15 cellular contexts compared by ENCODE assay signal in genomic region chr20:37389241-37389747, GRCh38.
"Had no signal": no experiment of that assay in that cellular context is flagged by ENCODE, and none has a peak within 500 bp of the region (broad histone marks: within the 10 kb centered on the region; RNA-seq: fewer than 3 reads in every experiment).

No MANE protein-coding gene starts in this region.

- H3K4me3 Mint-ChIP-seq: activated CD8-positive, alpha-beta T cell treated with anti-CD3 and anti-CD28 coated beads, Interleukin-2, amount 10 ng/mL, durations not matched to agents 7 days and 5 days; activated naive CD4-positive, alpha-beta T cell treated with anti-CD3 and anti-CD28 coated beads for 36 hours; activated T-helper 1 cell treated with anti-CD3 and anti-CD28 coated beads, Interleukin-12 subunit alpha, Interleukin-12 subunit beta, Interleukin-2, Interleukin-4 antibody, amounts not matched to agents 30 ng/mL and 10 ng/mL and 1 ng/mL, durations not matched to agents 14 hours and 24 hours and 36 hours had no signal

- ATAC-seq: activated CD8-positive, alpha-beta T cell treated with anti-CD3 and anti-CD28 coated beads, Interleukin-2, amount 10 ng/mL, durations not matched to agents 7 days and 5 days; heart left ventricle; psoas muscle; sciatic nerve; stimulated activated naive CD8-positive, alpha-beta T cell treated with anti-CD3 and anti-CD28 coated beads, Interleukin-15, Interleukin-2, amounts not matched to agents 100 U/mL and 50 U/mL, for 24 hours had no signal

- H3K27me3 ChIP-seq: heart left ventricle, suprapubic skin had no signal

- H3K9me3 Mint-ChIP-seq: activated naive CD4-positive, alpha-beta T cell treated with anti-CD3 and anti-CD28 coated beads for 36 hours; activated T-helper 1 cell treated with anti-CD3 and anti-CD28 coated beads, Interleukin-12 subunit alpha, Interleukin-12 subunit beta, Interleukin-2, Interleukin-4 antibody, amounts not matched to agents 30 ng/mL and 10 ng/mL and 1 ng/mL, durations not matched to agents 14 hours and 24 hours and 36 hours had no signal

- H3K36me3 ChIP-seq: neutrophil had no signal

- H3K27ac ChIP-seq: heart left ventricle, neutrophil, psoas muscle, suprapubic skin had no signal

- DNase-seq: activated CD4-positive, alpha-beta T cell treated with anti-CD3 and anti-CD28 coated beads for 4 hours; activated CD8-positive, alpha-beta memory T cell treated with anti-CD3 and anti-CD28 coated beads, Interleukin-2, amount 50 U/mL, for 48 hours; activated CD8-positive, alpha-beta T cell treated with anti-CD3 and anti-CD28 coated beads, Interleukin-2, amount 10 ng/mL, durations not matched to agents 7 days and 5 days; activated naive CD4-positive, alpha-beta T cell treated with anti-CD3 and anti-CD28 coated beads for 36 hours; effector CD4-positive, alpha-beta T cell; foreskin melanocyte; heart left ventricle; stimulated activated CD4-positive, alpha-beta T cell treated with anti-CD3 and anti-CD28 coated beads, Interleukin-12 subunit alpha, Interleukin-12 subunit beta, amount 100 ng/mL, for 4 hours; stimulated activated naive CD8-positive, alpha-beta T cell treated with anti-CD3 and anti-CD28 coated beads, Interleukin-15, Interleukin-2, amounts not matched to agents 100 U/mL and 50 U/mL, for 24 hours; T-helper 9 cell had no signal

- H3K4me1 ChIP-seq: psoas muscle had no signal

- H3K9me3 ChIP-seq: heart left ventricle, neutrophil, psoas muscle, suprapubic skin had no signal

- H3K4me3 ChIP-seq: heart left ventricle, psoas muscle, suprapubic skin had no signal

- H3K27ac Mint-ChIP-seq: activated CD8-positive, alpha-beta T cell treated with anti-CD3 and anti-CD28 coated beads, Interleukin-2, amount 10 ng/mL, durations not matched to agents 7 days and 5 days; activated naive CD4-positive, alpha-beta T cell treated with anti-CD3 and anti-CD28 coated beads for 36 hours; activated T-helper 1 cell treated with anti-CD3 and anti-CD28 coated beads, Interleukin-12 subunit alpha, Interleukin-12 subunit beta, Interleukin-2, Interleukin-4 antibody, amounts not matched to agents 30 ng/mL and 10 ng/mL and 1 ng/mL, durations not matched to agents 14 hours and 24 hours and 36 hours had no signal
